Comparison of ENCODE assay signal across 15 cellular contexts in genomic region chr7:134727711-134728110, GRCh38.
"Had no signal": no experiment of that assay in that cellular context is flagged by ENCODE, and none has a peak within 500 bp of the region (broad histone marks: within the 10 kb centered on the region; RNA-seq: fewer than 3 reads in every experiment).

No MANE protein-coding gene starts in this region.

- H3K36me3 ChIP-seq: adrenal gland, cardiac muscle cell, lower lobe of right lung, WERI-Rb-1 had no signal

- ATAC-seq: activated naive CD4-positive, alpha-beta T cell treated with anti-CD3 and anti-CD28 coated beads, Interleukin-2, amount 50 U/mL, for 72 hours; activated T-cell treated with anti-CD3 and anti-CD28 coated beads, Interleukin-2, amount 50 U/mL, for 72 hours; left colon; lower lobe of right lung; stimulated activated naive CD8-positive, alpha-beta T cell treated with anti-CD3 and anti-CD28 coated beads, Interleukin-15, amount 100 ng/mL, for 72 hours had no signal

- H3K9me3 ChIP-seq: adrenal gland, lower lobe of right lung had no signal

- DNase-seq: activated CD4-positive, alpha-beta T cell treated with anti-CD3 and anti-CD28 coated beads, Interleukin-2, amount 50 U/mL, for 4 hours; activated gamma-delta T cell; activated T-cell treated with anti-CD3 and anti-CD28 coated beads, Interleukin-2, amount 50 U/mL, for 72 hours; adrenal gland; hippocampal formation; left colon; lower lobe of right lung; posterior cingulate gyrus; stimulated activated CD4-positive, alpha-beta T cell treated with anti-CD3 and anti-CD28 coated beads, Interleukin-2, amount 100 ng/mL, for 48 hours; stimulated activated naive CD8-positive, alpha-beta T cell treated with anti-CD3 and anti-CD28 coated beads, Interleukin-15, amount 100 ng/mL, for 72 hours; SW 1271; T-helper 2 cell; WERI-Rb-1 had no signal

- H3K4me3 ChIP-seq: adrenal gland, cardiac muscle cell, lower lobe of right lung had no signal

- H3K27me3 ChIP-seq: adrenal gland, cardiac muscle cell had no signal

- H3K27ac ChIP-seq: cardiac muscle cell, lower lobe of right lung, WERI-Rb-1 had no signal
